Comparison of ENCODE assay signal across 8 cellular contexts in the genomic region with DNA sequence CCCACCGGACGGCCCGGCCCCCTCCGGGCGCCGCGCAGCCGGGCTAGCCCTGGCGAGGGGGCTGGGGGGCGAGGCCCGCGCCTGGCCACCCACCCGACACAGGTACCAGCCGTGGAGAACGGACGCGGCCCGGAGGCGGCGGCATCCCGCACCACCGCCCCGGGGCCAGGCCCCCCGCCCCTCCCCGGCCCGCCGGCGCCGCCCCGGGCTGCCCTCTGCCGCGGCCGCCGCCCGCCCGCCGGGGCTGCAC. TPM values are rescaled to one million over a fixed set of nuclear protein-coding genes. Genes with fewer than 3 reads are reported as not detected.
DNase-seq lines count a peak whose midpoint lies in the region; ATAC-seq and TF ChIP-seq lines count a peak whose summit lies in the region.

No MANE protein-coding gene starts in this region.

- H3K27me3 ChIP-seq in A673 (replicated peaks; ENCODE audit: insufficient read depth, low read depth, low read length, poor library complexity) (no peaks in the 10 kb centered on the region), NT2/D1 (ENCODE audit: insufficient read depth, insufficient read length) (no peaks in the 10 kb centered on the region), right cardiac atrium (ENCODE audit: control insufficient read depth, insufficient read depth) (no peaks in the 10 kb centered on the region), thoracic aorta (replicated peaks; ENCODE audit: insufficient read depth) (no peaks in the 10 kb centered on the region)

- ATAC-seq in GM21528 (IDR thresholded peaks at IDR 0.05; ENCODE audit: low FRiP score, unreplicated experiment) (peak; percentile 29), right cardiac atrium (no peak), thoracic aorta (ENCODE audit: insufficient number of reproducible peaks, low FRiP score, low read depth) (peak; percentile 14)

- WGBS in right cardiac atrium, result under 1% methylated on average over 37 of the region's 37 CpGs

- H3K36me3 ChIP-seq in A673 (ENCODE audit: insufficient read depth, low read length, poor library complexity, severe bottlenecking) (peaks cover 11% of the 10 kb centered on the region), NT2/D1 (ENCODE audit: insufficient read depth, insufficient read length, low read length) (peaks cover 7% of the 10 kb centered on the region), thoracic aorta (no peaks in the 10 kb centered on the region)

- CTCF ChIA-PET in A673 (lab: Charles Lee), result interaction anchor here (1.3 kb wide), 1 partner anchor 108 kb away, joined by 4 read pairs; no protein-coding TSS in a partner anchor

- no TSS peak for BruUV-seq in A673 (replicated peaks; lab: Mats Ljungman, UMichigan)

- peak overlapping the region; percentile 79 for H3K4me3 ChIP-seq in A673 (ENCODE audit: low read depth, low read length, poor library complexity, severe bottlenecking)
- H3K4me3 ChIP-seq in NT2/D1 (ENCODE audit: insufficient read length, low read depth), result peak overlapping the region; percentile 48
- peak overlapping the region; percentile 91 for H3K4me3 ChIP-seq in right cardiac atrium (ENCODE audit: low read length)
- H3K4me3 ChIP-seq in thoracic aorta, result peak overlapping the region; percentile 87

- H3K9me3 ChIP-seq in A673 (ENCODE audit: low read depth, low read length, poor library complexity, severe bottlenecking), result no peaks in the 10 kb centered on the region
- H3K9me3 ChIP-seq in NT2/D1 (ENCODE audit: insufficient read depth, low read length), result no peaks in the 10 kb centered on the region
- no peaks in the 10 kb centered on the region for H3K9me3 ChIP-seq in right cardiac atrium (ENCODE audit: control insufficient read depth, low read length)
- no peaks in the 10 kb centered on the region for H3K9me3 ChIP-seq in thoracic aorta

- peak overlapping the region; percentile 91 for H3K27ac ChIP-seq in A673 (ENCODE audit: low read depth, low read length, poor library complexity, severe bottlenecking)
- peak overlapping the region; percentile 86 for H3K27ac ChIP-seq in right cardiac atrium (ENCODE audit: low read length)
- H3K27ac ChIP-seq in thoracic aorta, result peak overlapping the region; percentile 70 to 89

- TF ChIP-seq CTCF in A673 (conservative IDR thresholded peaks at IDR 0.05; ENCODE audit: low read depth, low read length) (no peak), thoracic aorta (IDR thresholded peaks at IDR 0.05) (no peak)

- H3K9ac ChIP-seq in NT2/D1 (ENCODE audit: insufficient read length, low read depth), result peak overlapping the region; percentile 81

- POLR2A ChIA-PET in A673 (lab: Charles Lee; ENCODE audit: low non-redundant PET), result interaction anchor here (0.7 kb wide), 1 partner anchor 28 kb away, joined by 3 read pairs; no protein-coding TSS in a partner anchor

- H3K4me1 ChIP-seq in A673 (ENCODE audit: insufficient read depth, low read length, poor library complexity, severe bottlenecking) (peaks cover 12% of the 10 kb centered on the region), NT2/D1 (ENCODE audit: insufficient read depth, insufficient read length) (no peaks in the 10 kb centered on the region), right cardiac atrium (ENCODE audit: control insufficient read depth, insufficient read depth, low read length) (no peaks in the 10 kb centered on the region), thoracic aorta (ENCODE audit: control insufficient read depth in 1 of 2, low read depth in 2 of 2) (peaks cover 21 to 57% of the 10 kb centered on the region in 2 donors)

- intact Hi-C loops in A673 (cut with micrococcal nuclease; ENCODE audit: unreplicated experiment) (loop anchor here (2.0 to 5.0 kb wide), 2 partner anchors 63 to 108 kb away; no protein-coding TSS in a partner anchor), right cardiac atrium (cut with DNase I) (loop anchor here in 2 of 4 donors (5.0 to 10.0 kb wide), 2 partner anchors 56 to 107 kb away; no protein-coding TSS in a partner anchor)

- DNase-seq in A673 (ENCODE audit: low spot score), result no peak
- DNase-seq in NT2/D1 (ENCODE audit: low read depth, low spot score), result no peak
- no peak for DNase-seq in right cardiac atrium
- DNase-seq in thoracic aorta (ENCODE audit: low spot score), result no peak
- DNase-seq in D341Med (ENCODE audit: low spot score), result no peak
- DNase-seq in NCI-H510A treated with DMSO at 0.1 percent for 48 hours (lab: John Stamatoyannopoulos, UW), result no peak
- DNase-seq in SK-N-DZ (ENCODE audit: low spot score), result no peak

RNA-seq across cellular contexts. Expression of a gene that starts 0.4 kb away (rescaled TPM):
- 37.8 and 42.1 TPM in 2 replicates for total RNA-seq in A673 (2021)
- total RNA-seq in right cardiac atrium, result 10 to 100 TPM; 19.1 to 30.4 (median 23.1) TPM
- polyA plus RNA-seq in right cardiac atrium, result 6.7 TPM
- total RNA-seq in thoracic aorta, result 10 to 100 TPM; 29.8 to 61.2 TPM
- polyA plus RNA-seq in SK-N-DZ (2014; cell fraction: cytosol; rRNA removed), result 8.6 and 9.0 TPM in 2 replicates
- polyA plus RNA-seq in SK-N-DZ (2014; cell fraction: nucleus; rRNA removed), result 11.2 and 23.7 TPM in 2 replicates

Comparison
In these comparisons a context has a peak if more than half of its experiments do, and no peak if none do; other contexts are left out.
1. ATAC-seq: peak in GM21528 (single experiment) and thoracic aorta (single experiment); none in right cardiac atrium (0 of 2).
2. Peak in every context shown above with its lines, with median percentiles within 50 percentile points of each other: H3K27ac ChIP-seq and H3K4me3 ChIP-seq.